12 cellular contexts compared by ENCODE assay signal in genomic region chr2:112768432-112768831, GRCh38. TPM values are rescaled to one million over a fixed set of nuclear protein-coding genes. Genes with fewer than 3 reads are reported as not detected.
A peak's percentile ranks its signal among the peaks of the same experiment; 100 is the strongest.
DNase-seq lines count a peak whose midpoint lies in the region; ATAC-seq, FAIRE-seq and TF ChIP-seq lines count a peak whose summit lies in the region.
"Had no signal": no experiment of that assay in that cellular context is flagged by ENCODE, and none has a peak within 500 bp of the region (broad histone marks: within the 10 kb centered on the region; RNA-seq: fewer than 3 reads in every experiment).

No MANE protein-coding gene starts in this region.

- no peak overlapping the region for H2BK120ac ChIP-seq in mesenchymal stem cell (ENCODE audit: low read depth, low read length)

- H3K4me3 Mint-ChIP-seq in chondrocyte (ENCODE audit: unreplicated experiment): no peak overlapping the region
- H3K4me3 Mint-ChIP-seq in neural progenitor cell: no peak overlapping the region

- H2BK5ac ChIP-seq in mesenchymal stem cell (ENCODE audit: low read depth, low read length, poor library complexity, severe bottlenecking): no peak overlapping the region

- no peak for TF ChIP-seq POLR2A in H54 (IDR thresholded peaks at IDR 0.05; ENCODE audit: low read depth, low read length)

- peaks cover 9% of the 10 kb centered on the region for H3F3A ChIP-seq in neural progenitor cell (ENCODE audit: low read depth)

- no peak overlapping the region for H2BK12ac ChIP-seq in mesenchymal stem cell (ENCODE audit: low read length in 2 of 2)

- no peaks in the 10 kb centered on the region for H3K27me3 Mint-ChIP-seq in chondrocyte (ENCODE audit: low read depth)
- H3K27me3 Mint-ChIP-seq in neural progenitor cell (ENCODE audit: insufficient read depth, low read depth): peaks cover under 1% of the 10 kb centered on the region

- 100% methylated on average over 1 of the region's 1 CpG for WGBS in mesenchymal stem cell

- no peak overlapping the region for H3K23ac ChIP-seq in mesenchymal stem cell (ENCODE audit: low read length in 2 of 2)

- H2AFZ ChIP-seq in mesenchymal stem cell (ENCODE audit: low read depth, low read length) (no peak overlapping the region), neural progenitor cell (replicated peaks) (no peak overlapping the region)

- H3K27ac ChIP-seq in BLaER1 treated with 17β-estradiol and CSF1 and Interleukin-3, amounts not matched to agents 10 nM and 100 nM: peak overlapping the region in 8 of 11 experiments; percentile 6 to 60 (median 28); a peak in 8 of 22 replicates
- no peak overlapping the region for H3K27ac ChIP-seq in mesenchymal stem cell (ENCODE audit: low read length, poor library complexity, severe bottlenecking)
- H3K27ac ChIP-seq in neural progenitor cell: no peak overlapping the region

- no peak for ATAC-seq in HG03097 (IDR thresholded peaks at IDR 0.05; ENCODE audit: low FRiP score, unreplicated experiment)
- ATAC-seq: left ventricle myocardium superior had no signal

- no peaks in the 10 kb centered on the region for H3K27me3 ChIP-seq in BLaER1 treated with 17β-estradiol and CSF1 and Interleukin-3, amounts not matched to agents 10 nM and 100 nM
- H3K27me3 ChIP-seq in mesenchymal stem cell (ENCODE audit: control insufficient read depth in 1 of 2, insufficient read depth in 1 of 2, low read length in 2 of 2) (no peaks in the 10 kb centered on the region), neural progenitor cell (no peaks in the 10 kb centered on the region)

- peak; percentile 56 for DNase-seq in LoVo (ENCODE audit: low spot score)
- no peak for DNase-seq in chondrocyte (ENCODE audit: low spot score)
- DNase-seq in mesenchymal stem cell: peak; percentile 82
- DNase-seq in neural progenitor cell (ENCODE audit: low spot score): no peak
- DNase-seq in ecto neural progenitor cell (ENCODE audit: low spot score): no peak
- DNase-seq in H54 (ENCODE audit: insufficient read length, low spot score): no peak
- DNase-seq: activated effector memory CD4-positive, alpha-beta T cell treated with anti-CD3 and anti-CD28 coated beads, Interleukin-2, amount 50 U/mL, for 16 hours; left ventricle myocardium superior; NCI-H510A had no signal

- H3K9ac ChIP-seq in BLaER1 treated with 17β-estradiol and CSF1 and Interleukin-3, amounts not matched to agents 10 nM and 100 nM: no peak overlapping the region
- H3K9ac ChIP-seq in mesenchymal stem cell (ENCODE audit: low read length) (no peak overlapping the region), neural progenitor cell (no peak overlapping the region)

- H3K4ac ChIP-seq in mesenchymal stem cell (ENCODE audit: low read depth in 1 of 2, low read length in 2 of 2): no peak overlapping the region

- peaks cover 17% of the 10 kb centered on the region for H3K4me1 Mint-ChIP-seq in chondrocyte (ENCODE audit: low read depth)
- peaks cover 11% of the 10 kb centered on the region for H3K4me1 Mint-ChIP-seq in neural progenitor cell

- no peak overlapping the region for H4K91ac ChIP-seq in mesenchymal stem cell (ENCODE audit: low read length)

- H4K8ac ChIP-seq in mesenchymal stem cell (ENCODE audit: low read length): no peak overlapping the region

- no peaks in the 10 kb centered on the region for H3K36me3 ChIP-seq in BLaER1 treated with 17β-estradiol and CSF1 and Interleukin-3, amounts not matched to agents 10 nM and 100 nM
- H3K36me3 ChIP-seq in mesenchymal stem cell (ENCODE audit: control insufficient read depth in 1 of 2, insufficient read depth in 2 of 2, low read depth in 1 of 2, low read length in 2 of 2) (no peaks in the 10 kb centered on the region), neural progenitor cell (no peaks in the 10 kb centered on the region)

- peak overlapping the region in 1 of 10 experiments; percentile 34; a peak in 2 of 20 replicates for H3K4me3 ChIP-seq in BLaER1 treated with 17β-estradiol and CSF1 and Interleukin-3, amounts not matched to agents 10 nM and 100 nM
- H3K4me3 ChIP-seq in mesenchymal stem cell (ENCODE audit: insufficient read depth in 1 of 2, low read depth in 1 of 2, low read length in 2 of 2) (peak overlapping the region in 1 of 2 experiments; percentile 52), neural progenitor cell (no peak overlapping the region)

- no peak overlapping the region for H3K18ac ChIP-seq in mesenchymal stem cell (ENCODE audit: low read depth in 1 of 2, low read length in 2 of 2)

- H3K9me3 Mint-ChIP-seq in chondrocyte (ENCODE audit: low read depth) (no peaks in the 10 kb centered on the region), neural progenitor cell (no peaks in the 10 kb centered on the region)

- no peak for FAIRE-seq in H54 (lab: Jason Lieb, UNC)

- H2BK15ac ChIP-seq in mesenchymal stem cell (ENCODE audit: low read depth, poor library complexity, severe bottlenecking): no peak overlapping the region

- no peaks in the 10 kb centered on the region for H4K20me1 ChIP-seq in BLaER1 treated with 17β-estradiol and CSF1 and Interleukin-3, amounts not matched to agents 10 nM and 100 nM
- no peaks in the 10 kb centered on the region for H4K20me1 ChIP-seq in neural progenitor cell (ENCODE audit: low read depth)

- peak; percentile 46 for TF ChIP-seq CTCF in chondrocyte (IDR thresholded peaks at IDR 0.05)
- TF ChIP-seq CTCF in neural progenitor cell (IDR thresholded peaks at IDR 0.05): no peak

- peaks cover 13 to 54% (median 38%) of the 10 kb centered on the region in 10 experiments for H3K4me1 ChIP-seq in BLaER1 treated with 17β-estradiol and CSF1 and Interleukin-3, amounts not matched to agents 10 nM and 100 nM
- no peaks in the 10 kb centered on the region for H3K4me1 ChIP-seq in mesenchymal stem cell (ENCODE audit: control insufficient read depth, insufficient read depth, low read depth, low read length)
- peaks cover 5% of the 10 kb centered on the region for H3K4me1 ChIP-seq in neural progenitor cell

- peaks cover 10 to 44% (median 27%) of the 10 kb centered on the region in 11 experiments; a peak in 21 of 22 replicates for H3K9me3 ChIP-seq in BLaER1 treated with 17β-estradiol and CSF1 and Interleukin-3, amounts not matched to agents 10 nM and 100 nM (replicated peaks in 1 of 11)
- H3K9me3 ChIP-seq in mesenchymal stem cell (ENCODE audit: control insufficient read depth, low read length) (no peaks in the 10 kb centered on the region), neural progenitor cell (ENCODE audit: low read depth) (no peaks in the 10 kb centered on the region)

- H3K14ac ChIP-seq in mesenchymal stem cell (ENCODE audit: low read length in 2 of 2): no peak overlapping the region

- peak overlapping the region in 8 of 11 experiments; percentile 2 to 58 (median 38); a peak in 9 of 22 replicates for H3K4me2 ChIP-seq in BLaER1 treated with 17β-estradiol and CSF1 and Interleukin-3, amounts not matched to agents 10 nM and 100 nM
- no peak overlapping the region for H3K4me2 ChIP-seq in mesenchymal stem cell (ENCODE audit: low read length, poor library complexity, severe bottlenecking)
- H3K4me2 ChIP-seq in neural progenitor cell: no peak overlapping the region

- H3K36me3 Mint-ChIP-seq in chondrocyte (ENCODE audit: low read depth) (no peaks in the 10 kb centered on the region), neural progenitor cell (no peaks in the 10 kb centered on the region)

- H3K79me2 ChIP-seq in neural progenitor cell (ENCODE audit: low read depth): peaks cover 4% of the 10 kb centered on the region

- H3K27ac Mint-ChIP-seq in chondrocyte (ENCODE audit: unreplicated experiment): no peak overlapping the region
- H3K27ac Mint-ChIP-seq in neural progenitor cell: no peak overlapping the region

- H3K79me1 ChIP-seq in mesenchymal stem cell (replicated peaks; ENCODE audit: low read length, poor library complexity, severe bottlenecking): peaks cover 7% of the 10 kb centered on the region

- no peak overlapping the region for H2AK5ac ChIP-seq in mesenchymal stem cell (ENCODE audit: low read length, severe bottlenecking)

RNA-seq across cellular contexts. Expression of gene CKAP2L, which starts 4.0 kb away (rescaled TPM):
- total RNA-seq in chondrocyte (3.4 to 6.1 TPM (median 5.1 TPM) in 3 replicates), neural progenitor cell (ENCODE audit: low replicate concordance) (28.2 and 53.7 TPM in 2 replicates)
- polyA plus RNA-seq in mesenchymal stem cell (2013, experiment 1 of 2): 2.7 TPM
- 3.1 TPM for polyA plus RNA-seq in mesenchymal stem cell (2013, experiment 2 of 2)

RNA-seq across cellular contexts. Expression of gene IL1A, which starts 15.9 kb away (rescaled TPM):
- total RNA-seq in chondrocyte (not detected in 3 replicates), neural progenitor cell (ENCODE audit: low replicate concordance) (1.3 and 3.2 TPM in 2 replicates)
- 0.72 TPM for polyA plus RNA-seq in mesenchymal stem cell (2013, experiment 1 of 2)
- polyA plus RNA-seq in mesenchymal stem cell (2013, experiment 2 of 2): 0.84 TPM
- total RNA-seq: left ventricle myocardium superior had no signal

RNA-seq across cellular contexts. Expression of gene NT5DC4, which starts 47.6 kb away (rescaled TPM):
- total RNA-seq in chondrocyte (not detected in 3 replicates), neural progenitor cell (ENCODE audit: low replicate concordance) (not detected in 2 replicates)
- not detected for polyA plus RNA-seq in mesenchymal stem cell (2013, experiment 1 of 2)
- polyA plus RNA-seq in mesenchymal stem cell (2013, experiment 2 of 2): not detected
- total RNA-seq: left ventricle myocardium superior, pulmonary artery endothelial cell had no signal

Comparison
In these comparisons a context has a peak if more than half of its experiments do, and no peak if none do; other contexts are left out.
1. H3K27ac ChIP-seq: peak in BLaER1 treated with 17β-estradiol and CSF1 and Interleukin-3, amounts not matched to agents 10 nM and 100 nM (8 of 11); none in mesenchymal stem cell (single experiment) and neural progenitor cell (single experiment).
2. H3K4me2 ChIP-seq: peak in BLaER1 treated with 17β-estradiol and CSF1 and Interleukin-3, amounts not matched to agents 10 nM and 100 nM (8 of 11); none in mesenchymal stem cell (single experiment) and neural progenitor cell (single experiment).
3. DNase-seq: peak in LoVo (single experiment) and mesenchymal stem cell (single experiment); none in chondrocyte (single experiment), neural progenitor cell (single experiment), ecto neural progenitor cell (single experiment) and H54 (single experiment).